Comparison of ENCODE assay signal across 8 cellular contexts in genomic region chr14:75542585-75543091, GRCh38. TPM values are rescaled to one million over a fixed set of nuclear protein-coding genes. Genes with fewer than 3 reads are reported as not detected.
DNase-seq lines count a peak whose midpoint lies in the region; ATAC-seq and TF ChIP-seq lines count a peak whose summit lies in the region.

No MANE protein-coding gene starts in this region.

- no peaks in the 10 kb centered on the region for H3K9me2 ChIP-seq in Loucy (replicated peaks; ENCODE audit: low read depth, low read length)

- WGBS in spleen, 5 donors: 0 to 2% (median 1%) methylated on average over 10 of the region's 10 CpGs
- WGBS in ovary, 3 donors: 30 to 41% (median 37%) methylated on average over 10 of the region's 10 CpGs

- H3K9ac ChIP-seq in Loucy (ENCODE audit: low read depth, low read length, poor library complexity, severe bottlenecking): peak overlapping the region; percentile 64

- ATAC-seq in GM19467 (IDR thresholded peaks at IDR 0.05; ENCODE audit: unreplicated experiment): peak; percentile 44
- no peak for ATAC-seq in foreskin keratinocyte

- H3F3A ChIP-seq in Loucy (ENCODE audit: low read depth): peaks cover 12% of the 10 kb centered on the region

- H3K4me1 ChIP-seq in Loucy (ENCODE audit: insufficient read depth, low read length, poor library complexity, severe bottlenecking) (peaks cover 21% of the 10 kb centered on the region), spleen (peaks cover 41 to 82% (median 51%) of the 10 kb centered on the region in 6 donors), ovary (ENCODE audit: insufficient read depth) (no peaks in the 10 kb centered on the region), foreskin keratinocyte (no peaks in the 10 kb centered on the region)

- H3K9me3 ChIP-seq in Loucy (ENCODE audit: insufficient read depth, low read depth, low read length) (no peaks in the 10 kb centered on the region), spleen (no peaks in the 10 kb centered on the region), ovary (no peaks in the 10 kb centered on the region)

- no peak for TF ChIP-seq EP300 in ovary (IDR thresholded peaks at IDR 0.05)

- H3K36me3 ChIP-seq in Loucy (ENCODE audit: insufficient read depth, low read length) (peaks cover 16% of the 10 kb centered on the region; the same call in 1 of the 2 replicates), spleen (peaks cover 0 to 22% (median 7%) of the 10 kb centered on the region in 6 donors), ovary (no peaks in the 10 kb centered on the region)

- H3K27me3 ChIP-seq in Loucy (ENCODE audit: insufficient read depth, low read length, poor library complexity, severe bottlenecking): no peaks in the 10 kb centered on the region
- H3K27me3 ChIP-seq in spleen (replicated peaks in 1 of 7): no peaks in the 10 kb centered on the region
- no peaks in the 10 kb centered on the region for H3K27me3 ChIP-seq in ovary
- H3K27me3 ChIP-seq in foreskin keratinocyte: no peaks in the 10 kb centered on the region

- no peaks in the 10 kb centered on the region for H4K20me1 ChIP-seq in Loucy (ENCODE audit: insufficient read depth, low read length, poor library complexity, severe bottlenecking)

- H2AFZ ChIP-seq in Loucy (ENCODE audit: low read length): peak overlapping the region; percentile 61

- peak overlapping the region; percentile 65 to 94 (median 89) for H3K27ac ChIP-seq in spleen
- H3K27ac ChIP-seq in ovary: no peak overlapping the region
- no peak overlapping the region for H3K27ac ChIP-seq in foreskin keratinocyte

- no peak for TF ChIP-seq CTCF in Loucy (conservative IDR thresholded peaks at IDR 0.05; ENCODE audit: low read length)
- no peak for TF ChIP-seq CTCF in spleen (IDR thresholded peaks at IDR 0.05 in 8 of 11, conservative IDR thresholded peaks at IDR 0.05 in 3 of 11)
- TF ChIP-seq CTCF in ovary (IDR thresholded peaks at IDR 0.05): no peak
- TF ChIP-seq CTCF in foreskin keratinocyte (conservative IDR thresholded peaks at IDR 0.05): no peak

- DNase-seq in AML-193 (lab: John Stamatoyannopoulos, UW): peak; percentile 76 to 77
- peak; percentile 76 for DNase-seq in activated CD8-positive, alpha-beta memory T cell treated with anti-CD3 and anti-CD28 coated beads, Interleukin-2, amount 50 U/mL, for 4 hours
- peak; percentile 46 for DNase-seq in globus pallidus (ENCODE audit: low spot score)
- peak; percentile 96 for DNase-seq in spleen
- no peak for DNase-seq in ovary
- no peak for DNase-seq in foreskin keratinocyte

- H3K4me2 ChIP-seq in Loucy (ENCODE audit: low read depth, low read length, poor library complexity, severe bottlenecking): peak overlapping the region; percentile 88

- TF ChIP-seq POLR2A in spleen (IDR thresholded peaks at IDR 0.05) (peak in 1 of 3 donors; percentile 39), ovary (IDR thresholded peaks at IDR 0.05) (no peak)

- peaks cover 11% of the 10 kb centered on the region for H3K79me2 ChIP-seq in Loucy (ENCODE audit: insufficient read depth, low read length)

- H3K4me3 ChIP-seq in Loucy (ENCODE audit: low read length, poor library complexity, severe bottlenecking) (peak overlapping the region; percentile 73), spleen (peak overlapping the region in 3 of 8 donors; percentile 8 to 51 (median 10)), ovary (no peak overlapping the region)

- intact Hi-C loops in spleen (cut with DNase I; ENCODE audit: low total_unique reads): no loop called here
- intact Hi-C loops in ovary (cut with DNase I): no loop called here

RNA-seq across cellular contexts. Expression of gene BATF, which starts 20.4 kb away (rescaled TPM):
- 10 to 100 TPM; 14.4 to 67.9 (median 28.0) TPM for total RNA-seq in spleen
- polyA plus RNA-seq in spleen: 10 to 100 TPM; 39.5 to 49.2 (median 44.2) TPM
- 1 to 10 TPM in 3 of 7 donors, under 1 TPM in 4; 0.45 to 1.7 (median 0.69) TPM for total RNA-seq in ovary
- polyA plus RNA-seq in ovary: 1 to 10 TPM in 1 of 2 donors, under 1 TPM in 1; 0.67 to 1.5 TPM
- total RNA-seq in foreskin keratinocyte: not detected in 2 replicates
- polyA plus RNA-seq in foreskin keratinocyte: not detected in 2 replicates

RNA-seq across cellular contexts. Expression of gene FLVCR2, which starts 35.8 kb away (rescaled TPM):
- total RNA-seq in spleen: 10 to 100 TPM; 20.5 to 47.9 (median 35.5) TPM
- 1 to 10 TPM; 4.8 to 5.5 (median 5.0) TPM for polyA plus RNA-seq in spleen
- total RNA-seq in ovary: 10 to 100 TPM in 1 of 7 donors, 1 to 10 TPM in 6; 1.5 to 18.4 (median 4.4) TPM
- 1 to 10 TPM; 2.1 to 7.2 TPM for polyA plus RNA-seq in ovary
- 0.03 and 0.11 TPM in 2 replicates for total RNA-seq in foreskin keratinocyte
- 0.07 and 0.11 TPM in 2 replicates for polyA plus RNA-seq in foreskin keratinocyte

Comparison
In these comparisons a context has a peak if more than half of its experiments do, and no peak if none do; other contexts are left out.
1. DNase-seq: peak in AML-193 (2 of 2), activated CD8-positive, alpha-beta memory T cell treated with anti-CD3 and anti-CD28 coated beads, Interleukin-2, amount 50 U/mL, for 4 hours (single experiment), globus pallidus (single experiment) and spleen (single experiment); none in ovary (0 of 5) and foreskin keratinocyte (0 of 2).
2. H3K27ac ChIP-seq: peak in spleen (8 of 8); none in ovary (0 of 2) and foreskin keratinocyte (single experiment).
3. RNA of gene BATF, which starts 20.4 kb away (total RNA-seq): 14.4 to 67.9 TPM in spleen; 0.45 to 1.7 TPM in ovary and not detected in foreskin keratinocyte; every median in the first group is over 4 times any median in the second.